ENCODE assay signal across 11 cellular contexts in the genomic region with DNA sequence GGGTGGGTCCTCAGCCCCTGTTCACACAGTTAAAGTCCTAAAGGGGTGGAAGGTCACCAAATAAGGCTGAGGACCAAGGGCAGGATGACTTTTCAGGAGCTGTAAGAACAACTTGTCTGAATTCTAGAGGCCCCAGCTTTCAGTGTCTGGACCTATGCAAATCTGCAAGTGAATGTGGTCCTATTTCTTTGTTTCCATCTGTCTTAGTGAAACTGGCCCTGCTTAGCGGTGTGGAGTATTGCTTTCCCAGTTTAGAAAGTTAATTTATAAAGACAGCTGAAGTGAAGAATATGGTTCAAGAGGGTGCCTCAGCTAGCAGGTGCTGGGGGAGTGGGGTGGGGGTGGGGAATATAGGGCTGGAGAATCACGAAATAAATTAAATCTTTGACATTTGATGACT. TPM values are rescaled to one million over a fixed set of nuclear protein-coding genes. Genes with fewer than 3 reads are reported as not detected.
DNase-seq lines count a peak whose midpoint lies in the region; ATAC-seq, FAIRE-seq and TF ChIP-seq lines count a peak whose summit lies in the region.
"Had no signal": no experiment of that assay in that cellular context is flagged by ENCODE, and none has a peak within 500 bp of the region (broad histone marks: within the 10 kb centered on the region; RNA-seq: fewer than 3 reads in every experiment).

No MANE protein-coding gene starts in this region.

- no peaks in the 10 kb centered on the region for H3K27me3 ChIP-seq in right atrium auricular region

- no peaks in the 10 kb centered on the region for H3K9me3 ChIP-seq in kidney (ENCODE audit: control insufficient read depth in 1 of 2, low read length in 2 of 2)
- no peaks in the 10 kb centered on the region for H3K9me3 ChIP-seq in right atrium auricular region

- no peaks in the 10 kb centered on the region for H3K4me1 ChIP-seq in kidney (ENCODE audit: control insufficient read depth in 1 of 2, insufficient read depth in 1 of 2, low read depth in 1 of 2, low read length in 2 of 2)
- no peaks in the 10 kb centered on the region for H3K4me1 ChIP-seq in right atrium auricular region

- TF ChIP-seq POLR2A in GM12892 (IDR thresholded peaks at IDR 0.05; ENCODE audit: low read depth, low read length), result no peak

- ATAC-seq in GM19463 (IDR thresholded peaks at IDR 0.05; ENCODE audit: unreplicated experiment) (peak; percentile 93), HG02884 (IDR thresholded peaks at IDR 0.05; ENCODE audit: unreplicated experiment) (peak; percentile 94), HG03571 (IDR thresholded peaks at IDR 0.05; ENCODE audit: unreplicated experiment) (peak; percentile 91)

- H3K27ac ChIP-seq in kidney (ENCODE audit: low read depth in 2 of 2, low read length in 2 of 2) (no peak overlapping the region), right atrium auricular region (no peak overlapping the region)
- H3K27ac ChIP-seq: HL-60 had no signal

- FAIRE-seq in GM12892 (lab: Jason Lieb, UNC) (peak; percentile 38), kidney (lab: Jason Lieb, UNC) (no peak)
- FAIRE-seq: keratinocyte had no signal

- H3K36me3 ChIP-seq in kidney (ENCODE audit: control insufficient read depth in 1 of 2, insufficient read depth in 2 of 2, low read length in 2 of 2) (no peaks in the 10 kb centered on the region), right atrium auricular region (no peaks in the 10 kb centered on the region)

- TF ChIP-seq CTCF in kidney (IDR thresholded peaks at IDR 0.05; ENCODE audit: borderline replicate concordance, extremely low read depth, insufficient read depth), result no peak
- TF ChIP-seq CTCF in right atrium auricular region (IDR thresholded peaks at IDR 0.05), result no peak

- intact Hi-C loops in kidney (cut with DNase I), result no loop called here

- DNase-seq in GM12892 (ENCODE audit: insufficient read length), result peak; percentile 31
- DNase-seq in SW 1271 (lab: John Stamatoyannopoulos, UW), result no peak
- no peak for DNase-seq in kidney
- no peak for DNase-seq in cortex of kidney (lab: John Stamatoyannopoulos, UW)
- DNase-seq in right atrium auricular region (ENCODE audit: low spot score), result no peak

- H3K9ac ChIP-seq in kidney (ENCODE audit: low read length in 2 of 2), result no peak overlapping the region

- H3K4me3 ChIP-seq in kidney (ENCODE audit: low read length in 2 of 2), result no peak overlapping the region
- H3K4me3 ChIP-seq in right atrium auricular region, result no peak overlapping the region

RNA-seq across cellular contexts. Expression of a gene that starts 40.1 kb away (rescaled TPM):
- polyA plus RNA-seq in GM12892 (2012; ENCODE audit: missing spikeins), result 3.9 TPM
- 10.0 TPM for total RNA-seq in kidney
- 3.1 TPM for polyA plus RNA-seq in kidney (ENCODE audit: insufficient read depth, low read depth, low replicate concordance)
- 1 to 10 TPM; 2.1 to 4.9 TPM for total RNA-seq in right atrium auricular region
- total RNA-seq: neural crest cell had no signal
- polyA plus RNA-seq: keratinocyte had no signal
